ENCODE assay signal across 18 cellular contexts in the genomic region with DNA sequence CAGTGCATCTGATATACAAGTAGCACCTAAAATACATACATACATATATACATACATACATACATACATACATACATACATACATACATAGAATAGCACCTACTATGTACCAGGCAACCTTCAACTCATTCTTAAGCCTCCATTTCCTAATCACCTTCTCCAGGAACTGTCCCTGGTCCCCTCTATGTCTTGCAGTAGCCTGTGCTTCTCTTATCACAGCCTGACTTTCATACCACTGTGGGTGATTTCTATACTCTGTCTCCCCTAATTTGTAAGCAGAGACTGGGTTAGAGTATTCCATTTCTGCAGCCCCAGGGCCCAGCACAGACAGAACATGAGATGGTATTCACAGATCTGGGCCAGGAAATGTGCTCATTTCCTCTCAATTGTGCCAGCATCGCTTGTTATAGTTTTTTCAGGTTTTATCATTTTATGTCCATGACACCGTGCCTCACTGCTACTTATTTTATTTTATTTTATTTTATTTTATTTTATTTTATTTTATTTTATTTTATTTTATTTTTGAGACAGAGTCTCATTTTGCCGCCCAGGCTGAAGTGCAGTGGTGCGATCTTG.
"Had no signal": no experiment of that assay in that cellular context is flagged by ENCODE, and none has a peak within 500 bp of the region (broad histone marks: within the 10 kb centered on the region; RNA-seq: fewer than 3 reads in every experiment).

No MANE protein-coding gene starts in this region.

- H3K9me3 Mint-ChIP-seq: activated CD4-positive, alpha-beta T cell treated with anti-CD3 and anti-CD28 coated beads, Interleukin-2, amount 10 ng/mL, durations not matched to agents 24 days and 14 days; activated naive CD4-positive, alpha-beta T cell treated with anti-CD3 and anti-CD28 coated beads, Interleukin-2, amount 50 U/mL, for 24 hours; activated T-cell treated with anti-CD3 and anti-CD28 coated beads, Interleukin-2, amount 50 U/mL, for 4 hours; memory B cell; stimulated activated naive CD8-positive, alpha-beta T cell treated with anti-CD3 and anti-CD28 coated beads, Interleukin-15, Interleukin-2, amounts not matched to agents 100 ng/mL and 50 ng/mL, for 24 hours; T-cell had no signal

- ATAC-seq: activated CD8-positive, alpha-beta T cell treated with anti-CD3 and anti-CD28 coated beads, Interleukin-2, amount 10 ng/mL, durations not matched to agents 7 days and 5 days; activated T-cell treated with anti-CD3 and anti-CD28 coated beads, Interleukin-2, amount 50 U/mL, for 4 hours; psoas muscle; right cardiac atrium; T-cell had no signal

- H3K27ac Mint-ChIP-seq: activated CD4-positive, alpha-beta T cell treated with anti-CD3 and anti-CD28 coated beads, Interleukin-2, amount 10 ng/mL, durations not matched to agents 24 days and 14 days; activated naive CD4-positive, alpha-beta T cell treated with anti-CD3 and anti-CD28 coated beads, Interleukin-2, amount 50 U/mL, for 24 hours; memory B cell; stimulated activated naive CD8-positive, alpha-beta T cell treated with anti-CD3 and anti-CD28 coated beads, Interleukin-15, Interleukin-2, amounts not matched to agents 100 ng/mL and 50 ng/mL, for 24 hours had no signal

- H3K36me3 ChIP-seq: tibial nerve, vagina had no signal

- H3K9me3 ChIP-seq: psoas muscle, vagina had no signal

- H3K27me3 ChIP-seq: dorsolateral prefrontal cortex, tibial nerve, vagina had no signal

- DNase-seq: activated CD4-positive, alpha-beta T cell treated with anti-CD3 and anti-CD28 coated beads, Interleukin-2, amount 10 ng/mL, durations not matched to agents 24 days and 14 days; activated CD4-positive, CD25-positive, alpha-beta regulatory T cell; activated CD8-positive, alpha-beta T cell treated with anti-CD3 and anti-CD28 coated beads, Interleukin-2, amount 10 ng/mL, durations not matched to agents 7 days and 5 days; activated effector memory CD4-positive, alpha-beta T cell treated with Interleukin-2 at 50 U/mL for 16 hours; activated T-cell treated with anti-CD3 and anti-CD28 coated beads, Interleukin-2, amount 50 U/mL, for 4 hours; amygdala; central memory CD4-positive, alpha-beta T cell; dorsolateral prefrontal cortex; psoas muscle; stimulated activated CD4-positive, alpha-beta T cell treated with anti-CD3 and anti-CD28 coated beads, Interleukin-2, amount 100 ng/mL, for 24 hours; T-cell had no signal

- H3K4me3 Mint-ChIP-seq: activated CD4-positive, alpha-beta T cell treated with anti-CD3 and anti-CD28 coated beads, Interleukin-2, amount 10 ng/mL, durations not matched to agents 24 days and 14 days; activated CD8-positive, alpha-beta T cell treated with anti-CD3 and anti-CD28 coated beads, Interleukin-2, amount 10 ng/mL, durations not matched to agents 7 days and 5 days; activated T-cell treated with anti-CD3 and anti-CD28 coated beads, Interleukin-2, amount 50 U/mL, for 4 hours; memory B cell; stimulated activated naive CD8-positive, alpha-beta T cell treated with anti-CD3 and anti-CD28 coated beads, Interleukin-15, Interleukin-2, amounts not matched to agents 100 ng/mL and 50 ng/mL, for 24 hours had no signal

- H3K27me3 Mint-ChIP-seq: activated naive CD4-positive, alpha-beta T cell treated with anti-CD3 and anti-CD28 coated beads, Interleukin-2, amount 50 U/mL, for 24 hours; memory B cell; T-cell had no signal

- H3K27ac ChIP-seq: dorsolateral prefrontal cortex, psoas muscle, tibial nerve, vagina had no signal

- FAIRE-seq: colon had no signal

- H3K4me3 ChIP-seq: dorsolateral prefrontal cortex, psoas muscle, tibial nerve, vagina had no signal

- H3K36me3 Mint-ChIP-seq: activated naive CD4-positive, alpha-beta T cell treated with anti-CD3 and anti-CD28 coated beads, Interleukin-2, amount 50 U/mL, for 24 hours; T-cell had no signal
